In genomic region chr9:116687074-116687761, GRCh38 we compare ENCODE assay signal across 8 cellular contexts. TPM values are rescaled to one million over a fixed set of nuclear protein-coding genes. Genes with fewer than 3 reads are reported as not detected.
DNase-seq lines count a peak whose midpoint lies in the region; ATAC-seq and TF ChIP-seq lines count a peak whose summit lies in the region.

Gene TRIM32 (plus strand): TSS chr9:116687305. CDS start chr9:116697743, 10,438 bp downstream.

- DNase-seq in A172 (ENCODE audit: low spot score): peak; percentile 81
- DNase-seq in NCI-H2171 treated with DMSO at 0.1 percent for 48 hours (lab: John Stamatoyannopoulos, UW): peak; percentile 89
- DNase-seq in mammary epithelial cell: peak; percentile 75
- DNase-seq in iPS-NIHi11 (ENCODE audit: low spot score): peak; percentile 99
- peak; percentile 64 for DNase-seq in smooth muscle cell (lab: John Stamatoyannopoulos, UW; ENCODE audit: unreplicated experiment)

- H3K9me3 ChIP-seq in mammary epithelial cell (replicated peaks; ENCODE audit: insufficient read depth, low read length): no peaks in the 10 kb centered on the region
- no peaks in the 10 kb centered on the region for H3K9me3 ChIP-seq in smooth muscle cell (replicated peaks; ENCODE audit: low read depth)

- in situ Hi-C loops in mammary epithelial cell (cut with MboI; ENCODE audit: low sequenced_read_pairs in 2 of 2): no loop called here

- TF ChIP-seq CTCF in WI38 (IDR thresholded peaks at IDR 0.05; ENCODE audit: low read depth, low read length) (no peak), mammary epithelial cell (conservative IDR thresholded peaks at IDR 0.05 in 1 of 2, IDR thresholded peaks at IDR 0.05 in 1 of 2; ENCODE audit: extremely low read depth in 1 of 2, insufficient read depth in 1 of 2, low read depth in 1 of 2, low read length in 2 of 2) (no peak), smooth muscle cell (IDR thresholded peaks at IDR 0.05; ENCODE audit: borderline replicate concordance, insufficient read depth, poor library complexity, severe bottlenecking) (no peak)

- peak; percentile 96 for ATAC-seq in GM18858 (IDR thresholded peaks at IDR 0.05; ENCODE audit: unreplicated experiment)
- peak; percentile 99 for ATAC-seq in HG03064 (IDR thresholded peaks at IDR 0.05; ENCODE audit: low read depth, unreplicated experiment)

- H4K20me1 ChIP-seq in mammary epithelial cell (ENCODE audit: insufficient read depth, low read length) (no peaks in the 10 kb centered on the region), smooth muscle cell (ENCODE audit: low read depth) (peaks cover 46% of the 10 kb centered on the region)

- H3K36me3 ChIP-seq in mammary epithelial cell (ENCODE audit: insufficient read depth, low read length) (no peaks in the 10 kb centered on the region), smooth muscle cell (ENCODE audit: low read depth) (peaks cover 3% of the 10 kb centered on the region)

- no TSS peak for BruUV-seq in mammary epithelial cell (replicated peaks; lab: Mats Ljungman, UMichigan)

- peaks cover 51% of the 10 kb centered on the region for H3K79me2 ChIP-seq in mammary epithelial cell (ENCODE audit: insufficient read depth, low read length)
- H3K79me2 ChIP-seq in smooth muscle cell (ENCODE audit: low read depth): peaks cover 54% of the 10 kb centered on the region

- intact Hi-C loops in mammary epithelial cell (cut with micrococcal nuclease): no loop called here

- H3K4me2 ChIP-seq in mammary epithelial cell (ENCODE audit: insufficient read depth, low read depth, low read length): peak within 1 kb of the TSS; percentile 64
- peak within 1 kb of the TSS; percentile 97 for H3K4me2 ChIP-seq in smooth muscle cell

- H3K4me1 ChIP-seq in mammary epithelial cell (ENCODE audit: insufficient read depth, low read length) (peaks cover 10% of the 10 kb centered on the region), smooth muscle cell (ENCODE audit: low read depth) (peaks cover 10% of the 10 kb centered on the region)

- no peaks in the 10 kb centered on the region for H3F3A ChIP-seq in smooth muscle cell (ENCODE audit: low read depth)

- WGBS in mammary epithelial cell (ENCODE audit: low coverage, missing lambda C conversion rate): 9% methylated on average over 4 of the region's 54 CpGs
- WGBS in smooth muscle cell (ENCODE audit: low lambda C conversion rate): 1% methylated on average over 40 of the region's 54 CpGs

- H2AFZ ChIP-seq in mammary epithelial cell (ENCODE audit: low read depth, low read length): peak within 1 kb of the TSS; percentile 89
- H2AFZ ChIP-seq in smooth muscle cell (ENCODE audit: low read depth): peak within 1 kb of the TSS; percentile 69

- peak within 1 kb of the TSS; percentile 86 for H3K4me3 ChIP-seq in WI38 (ENCODE audit: low read depth, low read length)
- peak within 1 kb of the TSS; percentile 67 to 94 (median 83) for H3K4me3 ChIP-seq in mammary epithelial cell (replicated peaks in 1 of 3; ENCODE audit: insufficient read depth in 1 of 3, low read depth in 2 of 3, low read length in 3 of 3)
- H3K4me3 ChIP-seq in smooth muscle cell: peak within 1 kb of the TSS; percentile 93

- CTCF ChIA-PET in mammary epithelial cell (lab: Charles Lee; ENCODE audit: low non-redundant PET): no interaction called here

- H3K27ac ChIP-seq in mammary epithelial cell (ENCODE audit: insufficient read depth, low read depth, low read length) (peak within 1 kb of the TSS; percentile 51), smooth muscle cell (ENCODE audit: low read depth) (peak within 1 kb of the TSS; percentile 50)

- H3K9ac ChIP-seq in mammary epithelial cell (ENCODE audit: insufficient read depth, low read length) (peak within 1 kb of the TSS; percentile 80), smooth muscle cell (ENCODE audit: low read depth) (peak within 1 kb of the TSS; percentile 88)

- H3K27me3 ChIP-seq in mammary epithelial cell (ENCODE audit: insufficient read depth, low read length): no peaks in the 10 kb centered on the region
- H3K27me3 ChIP-seq in smooth muscle cell (ENCODE audit: low read depth): no peaks in the 10 kb centered on the region

- dilution Hi-C loops in mammary epithelial cell (cut with HindIII; ENCODE audit: low sequenced_read_pairs): no loop called here

RNA-seq across cellular contexts. Expression of gene TRIM32, which starts in this region (rescaled TPM):
- 30.5 and 31.7 TPM in 2 replicates for total RNA-seq in A172 (2014; rRNA removed; shearing (Covaris generic))
- total RNA-seq in mammary epithelial cell: 10 to 100 TPM; 28.1 to 35.7 TPM
- polyA plus RNA-seq in mammary epithelial cell: 18.6 TPM
- polyA minus RNA-seq in mammary epithelial cell: 41.2 TPM
- total RNA-seq in smooth muscle cell: 22.7 and 27.3 TPM in 2 replicates
- 18.2 and 21.5 TPM in 2 replicates for polyA plus RNA-seq in smooth muscle cell

Comparison
In these comparisons a context has a peak if more than half of its experiments do, and no peak if none do; other contexts are left out.
1. Peak in every context shown above with its lines: DNase-seq, ATAC-seq, H3K4me3 ChIP-seq and H3K27ac ChIP-seq.